In the genomic region with DNA sequence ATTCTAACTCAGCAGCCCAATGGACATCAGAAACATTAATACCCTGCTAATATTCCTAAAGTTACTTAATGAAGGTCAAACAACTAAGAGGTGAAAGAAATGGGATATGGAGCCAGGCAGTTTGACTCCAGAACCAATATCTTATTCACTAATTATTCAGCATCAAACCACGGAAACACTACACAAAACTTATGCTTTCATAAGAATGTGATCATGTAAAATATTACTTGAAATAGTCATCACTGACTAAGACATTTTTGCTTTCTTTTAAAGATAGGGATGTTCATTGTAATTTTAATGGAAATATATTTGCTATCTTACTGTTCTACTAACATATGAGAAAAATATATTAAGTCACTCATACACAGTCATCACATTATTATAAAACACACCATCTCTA, we compare ENCODE assay signal across 23 cellular contexts.
"Had no signal": no experiment of that assay in that cellular context is flagged by ENCODE, and none has a peak within 500 bp of the region (broad histone marks: within the 10 kb centered on the region; RNA-seq: fewer than 3 reads in every experiment).

No MANE protein-coding gene starts in this region.

- H3K27me3 ChIP-seq: cardiac muscle cell had no signal

- H3K27ac ChIP-seq: cardiac muscle cell, SK-N-MC had no signal

- ATAC-seq: activated CD4-positive, CD25-positive, alpha-beta regulatory T cell treated with anti-CD3 and anti-CD28 coated beads, Interleukin-2, amount 50 U/mL, for 24 hours; activated CD8-positive, alpha-beta T cell treated with anti-CD3 and anti-CD28 coated beads for 36 hours; activated T-cell treated with anti-CD3 and anti-CD28 coated beads, Interleukin-2, amount 50 U/mL, for 72 hours; Panc1; Right ventricle myocardium inferior had no signal

- H3K4me3 ChIP-seq: cardiac muscle cell, SK-N-MC had no signal

- H3K36me3 ChIP-seq: cardiac muscle cell had no signal

- DNase-seq: activated CD4-positive, alpha-beta T cell treated with anti-CD3 and anti-CD28 coated beads for 4 hours; activated CD8-positive, alpha-beta memory T cell treated with anti-CD3 and anti-CD28 coated beads, Interleukin-2, amount 50 U/mL, for 4 hours; activated CD8-positive, alpha-beta T cell treated with anti-CD3 and anti-CD28 coated beads for 36 hours; activated T-cell treated with anti-CD3 and anti-CD28 coated beads, Interleukin-2, amount 50 U/mL, for 72 hours; amygdala; cerebellar nuclear complex; NCI-H1092 treated with DMSO at 0.1 percent for 48 hours; NCI-H1417 treated with DMSO at 0.1 percent for 48 hours; NCI-H1694; NCI-H2029; NCI-H345; NCI-H510A; NCI-H526 treated with DMSO at 0.1 percent for 48 hours; NCI-H82; NK-92 treated with Interleukin-12 subunit alpha and Interleukin-12 subunit beta, amount 100 ng/mL, for 24 hours; OCI-M1; RPMI8226; SW 1271 had no signal
